23 cellular contexts compared by ENCODE assay signal in genomic region chr10:44723082-44723481, GRCh38.
DNase-seq lines count a peak whose midpoint lies in the region; ATAC-seq and TF ChIP-seq lines count a peak whose summit lies in the region.
"Had no signal": no experiment of that assay in that cellular context is flagged by ENCODE, and none has a peak within 500 bp of the region (broad histone marks: within the 10 kb centered on the region; RNA-seq: fewer than 3 reads in every experiment).

No MANE protein-coding gene starts in this region.

- H3K36me3 ChIP-seq in osteoblast (ENCODE audit: insufficient read depth, low read length): no peaks in the 10 kb centered on the region
- no peaks in the 10 kb centered on the region for H3K36me3 ChIP-seq in tibial nerve
- H3K36me3 ChIP-seq: brain microvascular endothelial cell, heart left ventricle, thoracic aorta, WERI-Rb-1 had no signal

- H3K9me3 ChIP-seq in osteoblast (ENCODE audit: low read depth, low read length) (no peaks in the 10 kb centered on the region), tibial nerve (peaks cover 0 to 12% (median 3%) of the 10 kb centered on the region in 4 donors)

- no peak for TF ChIP-seq POLR2A in tibial nerve (IDR thresholded peaks at IDR 0.05)

- no peak for TF ChIP-seq CTCF in osteoblast (IDR thresholded peaks at IDR 0.05; ENCODE audit: extremely low read depth, low read depth, low read length)
- no peak for TF ChIP-seq CTCF in tibial nerve (IDR thresholded peaks at IDR 0.05)

- H3K4me1 ChIP-seq in osteoblast (ENCODE audit: insufficient read depth, low read length): peaks cover 32% of the 10 kb centered on the region
- peaks cover 0 to 12% (median 0%) of the 10 kb centered on the region in 4 donors for H3K4me1 ChIP-seq in tibial nerve

- no peak for TF ChIP-seq EP300 in tibial nerve (IDR thresholded peaks at IDR 0.05)

- H3K4me3 ChIP-seq in osteoblast (ENCODE audit: insufficient read depth, low read length) (no peak overlapping the region), tibial nerve (no peak overlapping the region)
- H3K4me3 ChIP-seq: heart left ventricle, PC-9, thoracic aorta had no signal

- ATAC-seq in GM18867 (IDR thresholded peaks at IDR 0.05; ENCODE audit: unreplicated experiment) (peak; percentile 36), HG03378 (IDR thresholded peaks at IDR 0.05; ENCODE audit: unreplicated experiment) (peak; percentile 33)

- H3K27ac ChIP-seq in osteoblast (ENCODE audit: low read depth, low read length): peak overlapping the region; percentile 74
- H3K27ac ChIP-seq in tibial nerve: no peak overlapping the region
- H3K27ac ChIP-seq: heart left ventricle, PC-9, WERI-Rb-1 had no signal

- no peak overlapping the region for H3K4me2 ChIP-seq in osteoblast (ENCODE audit: insufficient read depth, low read length)
- H3K4me2 ChIP-seq: PC-9 had no signal

- H4K20me1 ChIP-seq in osteoblast (ENCODE audit: insufficient read depth, low read length): no peaks in the 10 kb centered on the region

- WGBS in tibial nerve, 2 donors: 78 to 85% methylated on average over 3 of the region's 3 CpGs

- no peaks in the 10 kb centered on the region for H3K27me3 ChIP-seq in osteoblast (ENCODE audit: insufficient read depth, low read length)
- H3K27me3 ChIP-seq in tibial nerve: no peaks in the 10 kb centered on the region
- H3K27me3 ChIP-seq: brain microvascular endothelial cell, heart left ventricle had no signal

- H3K79me2 ChIP-seq in osteoblast (ENCODE audit: insufficient read depth, low read length): no peaks in the 10 kb centered on the region

- peak; percentile 4 for DNase-seq in OCI-M1 (lab: John Stamatoyannopoulos, UW)
- no peak for DNase-seq in osteoblast (ENCODE audit: insufficient read length, low spot score, missing footprints)
- no peak for DNase-seq in tibial nerve (ENCODE audit: low spot score in 2 of 2)
- no peak for DNase-seq in retina
- no peak for DNase-seq in NCI-H2081 treated with DMSO at 0.1 percent for 48 hours (lab: John Stamatoyannopoulos, UW)
- DNase-seq: activated CD4-positive, alpha-beta T cell treated with anti-CD3 and anti-CD28 coated beads, Interleukin-2, amount 50 U/mL, for 4 hours; activated gamma-delta T cell treated with Interleukin-2 at 50 U/mL for 16 hours; cortex of kidney; DMS79 treated with DMSO at 0.1 percent for 48 hours; NCI-H1417; NCI-H524 treated with DMSO at 0.1 percent for 48 hours; nephron progenitor cell; PC-9; SIG-M5; stimulated activated CD4-positive, alpha-beta T cell treated with anti-CD3 and anti-CD28 coated beads, Interleukin-2, amount 100 ng/mL, for 24 hours; stimulated activated naive CD4-positive, alpha-beta T cell; T-helper 2 cell; WERI-Rb-1 had no signal

- no peak overlapping the region for H2AFZ ChIP-seq in osteoblast (ENCODE audit: low read length)
- H2AFZ ChIP-seq: PC-9 had no signal
